Comparison of ENCODE assay signal across 16 cellular contexts in genomic region chr18:60123031-60123430, GRCh38.
DNase-seq lines count a peak whose midpoint lies in the region; ATAC-seq lines count a peak whose summit lies in the region.
"Had no signal": no experiment of that assay in that cellular context is flagged by ENCODE, and none has a peak within 500 bp of the region (broad histone marks: within the 10 kb centered on the region; RNA-seq: fewer than 3 reads in every experiment).

No MANE protein-coding gene starts in this region.

- no peaks in the 10 kb centered on the region for H3K4me1 Mint-ChIP-seq in T-cell
- H3K4me1 Mint-ChIP-seq: CD8-positive, alpha-beta memory T cell; GM23338 had no signal

- POLR2A ChIA-PET in T-cell (lab: Charles Lee): no interaction called here

- CTCF ChIA-PET in T-cell (lab: Charles Lee): no interaction called here

- H3K36me3 Mint-ChIP-seq in T-cell: no peaks in the 10 kb centered on the region
- H3K36me3 Mint-ChIP-seq: CD8-positive, alpha-beta memory T cell had no signal

- no peak for ATAC-seq in T-cell (replicated peaks in 1 of 4)
- ATAC-seq: GM12878, GM23338 had no signal

- H3K27ac Mint-ChIP-seq in T-cell: no peak overlapping the region
- H3K27ac Mint-ChIP-seq: CD8-positive, alpha-beta memory T cell; GM23338 had no signal

- H3K27me3 Mint-ChIP-seq in T-cell: no peaks in the 10 kb centered on the region
- H3K27me3 Mint-ChIP-seq: CD8-positive, alpha-beta memory T cell had no signal

- H3K9me3 Mint-ChIP-seq in T-cell: peaks cover 3 to 10% (median 8%) of the 10 kb centered on the region in 3 donors
- H3K9me3 Mint-ChIP-seq: GM23338 had no signal

- no peak overlapping the region for H3K4me3 Mint-ChIP-seq in T-cell
- H3K4me3 Mint-ChIP-seq: CD8-positive, alpha-beta memory T cell; GM23338 had no signal

- peak overlapping the region; percentile 87 for H3K27ac ChIP-seq in cingulate gyrus (ENCODE audit: low read depth, low read length)
- H3K27ac ChIP-seq: 22Rv1, BLaER1 had no signal

- DNase-seq in Ammon's horn (ENCODE audit: low spot score) (peak; percentile 77), inferior parietal cortex (ENCODE audit: extremely low spot score) (peak; percentile 76), pons (ENCODE audit: low spot score) (peak; percentile 96), HuH-7 (ENCODE audit: low spot score) (no peak), NCI-H524 (lab: John Stamatoyannopoulos, UW) (no peak), T-cell (no peak), SIG-M5 treated with dmso at 0.1 percent for 504 hours (lab: John Stamatoyannopoulos, UW; ENCODE audit: unreplicated experiment) (no peak)
- DNase-seq: Calu3; CD8-positive, alpha-beta memory T cell; DMS 273 treated with DMSO at 0.1 percent for 48 hours; H7 had no signal

Comparison
In these comparisons a context has a peak if more than half of its experiments do, and no peak if none do; other contexts are left out.
1. DNase-seq: peak in Ammon's horn (single experiment), inferior parietal cortex (single experiment) and pons (single experiment); none in HuH-7 (single experiment), NCI-H524 (0 of 2), T-cell (0 of 34) and SIG-M5 treated with dmso at 0.1 percent for 504 hours (single experiment).